1 cellular context compared by ENCODE assay signal in genomic region chr11:83006877-83007330, GRCh38.
TF ChIP-seq lines count a peak whose summit lies in the region.

No MANE protein-coding gene starts in this region.

TF ChIP-seq in GM12878, 131 proteins besides CTCF, POLR2A, EP300 and RAD21 (continued from another document):
- TF ChIP-seq E2F8 (IDR thresholded peaks at IDR 0.05; ENCODE audit: low read depth, partially characterized antibody) (no peak), MYB (IDR thresholded peaks at IDR 0.05; ENCODE audit: borderline replicate concordance, low read depth, low read length) (no peak), TARDBP (IDR thresholded peaks at IDR 0.05; ENCODE audit: borderline replicate concordance) (no peak), HDGF (IDR thresholded peaks at IDR 0.05) (no peak), REST (IDR thresholded peaks at IDR 0.05; ENCODE audit: low read depth, low read length) (no peak), ZNF24 (IDR thresholded peaks at IDR 0.05) (peak; percentile 68; the same call in 1 of the 2 replicates), ZNF274 (IDR thresholded peaks at IDR 0.05; ENCODE audit: insufficient read depth, insufficient read length) (no peak), GABPA (IDR thresholded peaks at IDR 0.05; ENCODE audit: low read depth) (no peak), RAD51 (IDR thresholded peaks at IDR 0.05) (no peak), IKZF2 (IDR thresholded peaks at IDR 0.05) (peak; percentile 85 to 90), LARP7 (IDR thresholded peaks at IDR 0.05) (no peak), RELA (IDR thresholded peaks at IDR 0.05; ENCODE audit: borderline replicate concordance, partially characterized antibody) (no peak), POLR2AphosphoS5 (IDR thresholded peaks at IDR 0.05; ENCODE audit: low read length) (no peak), HDAC6 (IDR thresholded peaks at IDR 0.05; ENCODE audit: unreplicated experiment) (no peak), ELK1 (IDR thresholded peaks at IDR 0.05; ENCODE audit: low read depth, low read length) (no peak), NBN (IDR thresholded peaks at IDR 0.05) (peak; percentile 73), SREBF2 (IDR thresholded peaks at IDR 0.05; ENCODE audit: low read length) (no peak), NR2C2 (IDR thresholded peaks at IDR 0.05; ENCODE audit: borderline replicate concordance, control insufficient read depth, insufficient read length, low read depth) (no peak), RUNX3 (IDR thresholded peaks at IDR 0.05; ENCODE audit: low read length) (0 out of 2 replicates have a peak, but pooled peaks have one; percentile 12), ZBTB33 (IDR thresholded peaks at IDR 0.05) (no peak), RB1 (IDR thresholded peaks at IDR 0.05; ENCODE audit: borderline replicate concordance) (no peak), CEBPB (IDR thresholded peaks at IDR 0.05; ENCODE audit: borderline replicate concordance in 1 of 2, low read depth in 2 of 2, low read length in 2 of 2) (no peak), STAT1 (conservative IDR thresholded peaks at IDR 0.05) (no peak), SRF (IDR thresholded peaks at IDR 0.05; ENCODE audit: low read depth in 2 of 2, low read length in 2 of 2) (no peak), CBX5 (IDR thresholded peaks at IDR 0.05; ENCODE audit: low read depth) (0 out of 2 replicates have a peak, but pooled peaks have one; percentile 28), ZBED1 (IDR thresholded peaks at IDR 0.05; ENCODE audit: borderline replicate concordance) (no peak), ZNF622 (IDR thresholded peaks at IDR 0.05) (no peak), ETV6 (conservative IDR thresholded peaks at IDR 0.05 in 1 of 2, IDR thresholded peaks at IDR 0.05 in 1 of 2; ENCODE audit: borderline replicate concordance in 1 of 2, low read depth in 1 of 2) (peak in 1 of 2 experiments; percentile 50; a peak in 1 of 4 replicates)
TF ChIP-seq in GM12878: peak in this region for 20.
